ENCODE assay signal across 6 cellular contexts in genomic region chr12:60216226-60216625, GRCh38.
"Had no signal": no experiment of that assay in that cellular context is flagged by ENCODE, and none has a peak within 500 bp of the region (broad histone marks: within the 10 kb centered on the region; RNA-seq: fewer than 3 reads in every experiment).

No MANE protein-coding gene starts in this region.

- H3K4me3 Mint-ChIP-seq: GM23338 had no signal

- H3K4me2 ChIP-seq: GM23338 had no signal

- FAIRE-seq: HTR-8/SVneo had no signal

- H3K4me3 ChIP-seq: GM23338 had no signal

- ATAC-seq: GM23338 had no signal

- H2AFZ ChIP-seq: GM23338 had no signal

- DNase-seq: H7, HCEC 1CT, IMR-90, KBM-7 had no signal

- H3K27ac Mint-ChIP-seq: GM23338 had no signal
